Comparison of ENCODE assay signal across 8 cellular contexts in genomic region chr20:57708694-57709673, GRCh38. TPM values are rescaled to one million over a fixed set of nuclear protein-coding genes. Genes with fewer than 3 reads are reported as not detected.
DNase-seq lines count a peak whose midpoint lies in the region; ATAC-seq and TF ChIP-seq lines count a peak whose summit lies in the region.

No MANE protein-coding gene starts in this region.

- H3K18ac ChIP-seq in H9 (ENCODE audit: insufficient read length, low read depth, low read length), result peak overlapping the region; percentile 82

- peaks cover 10% of the 10 kb centered on the region for H3K23me2 ChIP-seq in H9 (ENCODE audit: insufficient read length, low read depth, low read length, poor library complexity, severe bottlenecking)

- no peak overlapping the region for H2BK15ac ChIP-seq in H9 (ENCODE audit: low read depth, low read length)

- no peak for TF ChIP-seq EP300 in suprapubic skin (IDR thresholded peaks at IDR 0.05)

- H3K14ac ChIP-seq in H9 (ENCODE audit: insufficient read depth, low read length), result peak overlapping the region; percentile 81

- H3K9ac ChIP-seq in H9 (ENCODE audit: extremely low read depth, insufficient read length, low read length), result peak overlapping the region; percentile 53

- H3T11ph ChIP-seq in H9 (ENCODE audit: low read length), result no peak overlapping the region

- H3K79me1 ChIP-seq in H9 (ENCODE audit: insufficient read depth, low read depth, low read length, poor library complexity, severe bottlenecking), result no peaks in the 10 kb centered on the region

- H4K8ac ChIP-seq in H9 (replicated peaks; ENCODE audit: insufficient read length, low read depth, low read length), result no peak overlapping the region

- H3K79me2 ChIP-seq in H9 (ENCODE audit: insufficient read depth, low read length), result peaks cover 45% of the 10 kb centered on the region

- no peak overlapping the region for H2BK20ac ChIP-seq in H9 (ENCODE audit: low read depth, low read length, poor library complexity, severe bottlenecking)

- H3K9me3 Mint-ChIP-seq in H9, result peaks cover 0 to 4% of the 10 kb centered on the region in 2 experiments; a peak in 2 of 5 replicates
- no peaks in the 10 kb centered on the region for H3K9me3 Mint-ChIP-seq in T-helper 1 cell treated with Interleukin-12 subunit alpha and Interleukin-12 subunit beta and Interleukin-4 antibody, amounts not matched to agents 30 μg/mL and 1 μg/mL, for 36 hours

- no peak overlapping the region for H3K56ac ChIP-seq in H9 (ENCODE audit: insufficient read length, low read depth, low read length)

- no peak overlapping the region for H2BK5ac ChIP-seq in H9 (ENCODE audit: insufficient read length, low read length)

- peak overlapping the region; percentile 82 for H3K4me2 ChIP-seq in H9 (ENCODE audit: insufficient read depth, insufficient read length, low read length)

- peaks cover 0 to 15% (median 5%) of the 10 kb centered on the region in 3 experiments; a peak in 4 of 7 replicates for H3K36me3 Mint-ChIP-seq in H9 (ENCODE audit: insufficient read depth in 1 of 3, low read depth in 3 of 3)
- peaks cover 2% of the 10 kb centered on the region for H3K36me3 Mint-ChIP-seq in T-helper 1 cell treated with Interleukin-12 subunit alpha and Interleukin-12 subunit beta and Interleukin-4 antibody, amounts not matched to agents 30 μg/mL and 1 μg/mL, for 36 hours (ENCODE audit: low read depth)

- TF ChIP-seq POLR2A in suprapubic skin (IDR thresholded peaks at IDR 0.05), result no peak

- H2AK5ac ChIP-seq in H9 (ENCODE audit: insufficient read length, low read length), result no peak overlapping the region

- TF ChIP-seq CTCF in H9 (conservative IDR thresholded peaks at IDR 0.05) (no peak), suprapubic skin (IDR thresholded peaks at IDR 0.05) (no peak)

- no peak overlapping the region for H3K4ac ChIP-seq in H9 (ENCODE audit: low read depth, low read length)

- H3K23ac ChIP-seq in H9 (ENCODE audit: insufficient read length, low read depth, low read length), result no peak overlapping the region

- no CpG with 5 or more reads among the region's 108 CpGs for WGBS in H9 (ENCODE audit: extremely low coverage, insufficient read length, low lambda C conversion rate)
- WGBS in suprapubic skin, result 10% methylated on average over 13 of the region's 108 CpGs

- DNase-seq in H9 (no peak), caudate nucleus (lab: John Stamatoyannopoulos, UW) (peak in 6 of 61 donors; percentile 18 to 82 (median 55)), lung microvascular endothelial cell (ENCODE audit: low read depth in 2 of 2) (peak; percentile 18 to 34), suprapubic skin (ENCODE audit: low spot score in 2 of 2) (no peak), superior temporal gyrus (ENCODE audit: extremely low spot score) (no peak), NAMALWA (ENCODE audit: low spot score) (no peak)

- ATAC-seq in GM21367 (IDR thresholded peaks at IDR 0.05; ENCODE audit: unreplicated experiment), result no peak

- no peak overlapping the region for H2BK120ac ChIP-seq in H9 (ENCODE audit: low read depth, low read length, poor library complexity, severe bottlenecking)

- H3K9me3 ChIP-seq in H9 (ENCODE audit: control insufficient read depth, low read depth, low read length) (no peaks in the 10 kb centered on the region), suprapubic skin (no peaks in the 10 kb centered on the region)

- no peaks in the 10 kb centered on the region for H3K36me3 ChIP-seq in suprapubic skin

- H3K27me3 ChIP-seq in H9 (ENCODE audit: insufficient read depth, low read length), result no peaks in the 10 kb centered on the region
- H3K27me3 ChIP-seq in suprapubic skin, result no peaks in the 10 kb centered on the region

- peaks cover 46 to 66% of the 10 kb centered on the region in 2 experiments for H3K4me1 Mint-ChIP-seq in H9
- peaks cover 7% of the 10 kb centered on the region for H3K4me1 Mint-ChIP-seq in T-helper 1 cell treated with Interleukin-12 subunit alpha and Interleukin-12 subunit beta and Interleukin-4 antibody, amounts not matched to agents 30 μg/mL and 1 μg/mL, for 36 hours (ENCODE audit: low read depth)

- no peak overlapping the region for H2AFZ ChIP-seq in H9 (ENCODE audit: low read length)

- H3K27ac Mint-ChIP-seq in H9, result peak overlapping the region; percentile 18 to 97 (median 94); a peak in 6 of 7 replicates
- no peak overlapping the region for H3K27ac Mint-ChIP-seq in T-helper 1 cell treated with Interleukin-12 subunit alpha and Interleukin-12 subunit beta and Interleukin-4 antibody, amounts not matched to agents 30 μg/mL and 1 μg/mL, for 36 hours

- no peak overlapping the region for H3K27ac ChIP-seq in H9 (ENCODE audit: insufficient read length, low read depth, low read length)
- H3K27ac ChIP-seq in caudate nucleus (ENCODE audit: low read depth, low read length), result peak overlapping the region; percentile 80
- peak overlapping the region; percentile 91 for H3K27ac ChIP-seq in suprapubic skin

- H3K4me3 Mint-ChIP-seq in H9, result peak overlapping the region; percentile 94 to 97
- peak overlapping the region; percentile 81 for H3K4me3 Mint-ChIP-seq in T-helper 1 cell treated with Interleukin-12 subunit alpha and Interleukin-12 subunit beta and Interleukin-4 antibody, amounts not matched to agents 30 μg/mL and 1 μg/mL, for 36 hours

- H3K4me1 ChIP-seq in H9 (ENCODE audit: insufficient read depth, low read length), result peaks cover 3% of the 10 kb centered on the region; the same call in 1 of the 2 replicates
- H3K4me1 ChIP-seq in suprapubic skin, result peaks cover 66% of the 10 kb centered on the region

- H3K27me3 Mint-ChIP-seq in H9 (ENCODE audit: low read depth), result peaks cover 13% of the 10 kb centered on the region
- H3K27me3 Mint-ChIP-seq in T-helper 1 cell treated with Interleukin-12 subunit alpha and Interleukin-12 subunit beta and Interleukin-4 antibody, amounts not matched to agents 30 μg/mL and 1 μg/mL, for 36 hours (ENCODE audit: low read depth), result peaks cover 55% of the 10 kb centered on the region

- no peak overlapping the region for H2BK12ac ChIP-seq in H9 (ENCODE audit: insufficient read length, low read depth, low read length)

- no peak overlapping the region for H4K91ac ChIP-seq in H9 (ENCODE audit: insufficient read length, low read depth, low read length)

- H4K5ac ChIP-seq in H9 (ENCODE audit: insufficient read length, low read depth, low read length), result no peak overlapping the region

- no peaks in the 10 kb centered on the region for H4K20me1 ChIP-seq in H9 (ENCODE audit: control insufficient read depth, insufficient read depth, insufficient read length)

- peak overlapping the region; percentile 66 for H3K4me3 ChIP-seq in suprapubic skin

RNA-seq across cellular contexts. Expression of gene PMEPA1, which starts 0.8 kb away (rescaled TPM):
- total RNA-seq in H9 (2021) (34.6 and 35.7 TPM in 2 replicates), lung microvascular endothelial cell (0.40 and 1.3 TPM in 2 replicates), suprapubic skin (10 to 100 TPM in 3 of 4 donors, 1 to 10 TPM in 1; 9.5 to 20.4 (median 16.2) TPM)

Comparison
In these comparisons a context has a peak if more than half of its experiments do, and no peak if none do; other contexts are left out.
1. DNase-seq: peak in lung microvascular endothelial cell (2 of 2); none in H9 (single experiment), suprapubic skin (0 of 2), superior temporal gyrus (single experiment) and NAMALWA (single experiment).